ENCODE assay signal across 19 cellular contexts in the genomic region with DNA sequence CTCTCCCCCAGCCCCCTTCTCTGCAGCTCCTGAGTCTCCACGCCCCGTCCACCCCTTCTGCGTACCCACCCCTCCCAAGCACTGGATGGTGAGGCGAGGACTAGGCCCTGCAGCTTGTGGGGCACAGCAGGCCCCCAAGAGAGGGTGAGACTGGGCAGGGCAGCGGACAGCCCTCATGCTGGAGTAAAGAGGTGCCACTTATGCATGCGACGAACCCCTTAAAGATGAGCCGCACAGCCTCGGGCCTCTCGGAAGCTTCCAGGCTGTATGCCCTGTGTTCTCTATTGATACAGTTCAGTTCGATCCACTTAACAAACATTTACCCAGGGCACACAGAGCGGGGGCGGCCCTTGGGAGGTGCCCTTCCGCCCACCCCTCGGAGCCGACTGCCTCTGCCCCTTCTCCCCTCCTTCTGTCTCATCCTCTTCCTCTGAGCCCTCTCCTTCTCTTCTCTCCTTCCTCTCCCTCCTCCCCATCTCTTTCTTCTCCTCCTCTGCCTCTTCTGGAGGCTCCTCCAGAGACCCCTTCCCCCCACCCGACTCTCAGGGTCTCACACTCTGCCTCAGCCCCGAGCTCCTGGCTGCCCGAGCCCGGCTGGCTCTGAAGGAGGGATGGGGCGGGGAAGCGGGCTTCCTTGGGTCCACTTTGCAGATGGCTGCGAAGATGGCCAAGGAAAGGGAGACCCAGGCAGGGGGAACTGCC. TPM values are rescaled to one million over a fixed set of nuclear protein-coding genes. Genes with fewer than 3 reads are reported as not detected.
A peak's percentile ranks its signal among the peaks of the same experiment; 100 is the strongest.
DNase-seq lines count a peak whose midpoint lies in the region; ATAC-seq and TF ChIP-seq lines count a peak whose summit lies in the region.
"Had no signal": no experiment of that assay in that cellular context is flagged by ENCODE, and none has a peak within 500 bp of the region (broad histone marks: within the 10 kb centered on the region; RNA-seq: fewer than 3 reads in every experiment).

No MANE protein-coding gene starts in this region.

- 90% methylated on average over 20 of the region's 23 CpGs for WGBS in SK-N-SH (ENCODE audit: low lambda C conversion rate)
- WGBS in mesodermal cell (ENCODE audit: insufficient coverage in 2 of 2), 2 experiments: 88 to 96% methylated on average over 17 to 20 of the region's 23 CpGs

- H3K9me2 ChIP-seq in SK-N-SH: no peaks in the 10 kb centered on the region

- no peak for TF ChIP-seq CTCF in SK-N-SH (IDR thresholded peaks at IDR 0.05)
- TF ChIP-seq CTCF in chondrocyte (IDR thresholded peaks at IDR 0.05): no peak
- no peak for TF ChIP-seq CTCF in progenitor cell of endocrine pancreas (IDR thresholded peaks at IDR 0.05; ENCODE audit: unreplicated experiment)

- H3K36me3 Mint-ChIP-seq in chondrocyte (ENCODE audit: low read depth) (no peaks in the 10 kb centered on the region), progenitor cell of endocrine pancreas (ENCODE audit: insufficient read depth) (no peaks in the 10 kb centered on the region)
- H3K36me3 Mint-ChIP-seq: CD4-positive, alpha-beta memory T cell; IgD-negative memory B cell had no signal

- 0 out of 2 replicates have a peak overlapping the region, but pooled peaks have one; percentile 36 for H3K9ac ChIP-seq in SK-N-SH

- ATAC-seq in SK-N-SH treated with all-trans-retinoic acid at 6 μM for 48 hours: no peak
- no peak for ATAC-seq in GM19324 (IDR thresholded peaks at IDR 0.05; ENCODE audit: low FRiP score, unreplicated experiment)
- no peak for ATAC-seq in HG03354 (IDR thresholded peaks at IDR 0.05; ENCODE audit: poor library complexity, severe bottlenecking, unreplicated experiment)
- ATAC-seq: GM12878 had no signal

- H3K4me3 ChIP-seq in SK-N-SH (ENCODE audit: low read depth in 2 of 2, low read length in 1 of 2) (no peak overlapping the region), mesodermal cell (ENCODE audit: extremely low read depth, insufficient read depth, low read length, poor library complexity, severe bottlenecking) (no peak overlapping the region)
- H3K4me3 ChIP-seq: GM12878 had no signal

- H3K4me1 Mint-ChIP-seq in chondrocyte (ENCODE audit: low read depth) (peaks cover 39% of the 10 kb centered on the region), progenitor cell of endocrine pancreas (ENCODE audit: low read depth) (peaks cover 45% of the 10 kb centered on the region)
- H3K4me1 Mint-ChIP-seq: CD4-positive, alpha-beta memory T cell; IgD-negative memory B cell had no signal

- H3K27me3 Mint-ChIP-seq in chondrocyte (ENCODE audit: low read depth) (peaks cover 3% of the 10 kb centered on the region), progenitor cell of endocrine pancreas (peaks cover 78% of the 10 kb centered on the region)

- peak overlapping the region; percentile 80 to 94; a peak in 3 of 4 replicates for H3K27ac ChIP-seq in SK-N-SH (ENCODE audit: low read depth in 2 of 2, low read length in 1 of 2)
- peak overlapping the region; percentile 93 for H3K27ac ChIP-seq in mesodermal cell (ENCODE audit: low read depth, low read length, severe bottlenecking)

- peaks cover 25% of the 10 kb centered on the region for H3F3A ChIP-seq in SK-N-SH (replicated peaks; ENCODE audit: insufficient read depth)

- CTCF ChIA-PET in SK-N-SH (lab: Yijun Ruan, JAX): interaction anchor here (1.2 to 1.9 kb wide), 4 partner anchors 29 to 309 kb away, joined by 3 to 8 read pairs (median 3); no protein-coding TSS in a partner anchor

- peak overlapping the region; percentile 74; the same call in 1 of the 2 replicates for H2AFZ ChIP-seq in SK-N-SH (ENCODE audit: low read depth)

- H3K79me2 ChIP-seq in SK-N-SH (ENCODE audit: insufficient read depth): no peaks in the 10 kb centered on the region

- H3K36me3 ChIP-seq in SK-N-SH (replicated peaks in 1 of 2; ENCODE audit: control insufficient read depth in 1 of 2, insufficient read depth in 2 of 2, low read length in 1 of 2): no peaks in the 10 kb centered on the region
- no peaks in the 10 kb centered on the region for H3K36me3 ChIP-seq in mesodermal cell (ENCODE audit: control insufficient read depth, insufficient read depth, low read length)

- TF ChIP-seq RAD21 in SK-N-SH (IDR thresholded peaks at IDR 0.05; ENCODE audit: low read length): no peak

- no peaks in the 10 kb centered on the region for H3K27me3 ChIP-seq in SK-N-SH (ENCODE audit: insufficient read depth)

- TF ChIP-seq EP300 in SK-N-SH (IDR thresholded peaks at IDR 0.05; ENCODE audit: borderline replicate concordance in 1 of 2, low read depth in 1 of 2, low read length in 1 of 2): no peak

- DNase-seq in SK-N-SH (no peak), chondrocyte (ENCODE audit: low spot score) (no peak), progenitor cell of endocrine pancreas (ENCODE audit: low spot score, unreplicated experiment) (no peak), NCI-H82 treated with DMSO at 0.1 percent for 48 hours (lab: John Stamatoyannopoulos, UW; ENCODE audit: unreplicated experiment) (no peak)
- DNase-seq: CD4-positive, alpha-beta memory T cell; DND-41; GDM1; GOT3; Kasumi-1; NCI-H446 treated with DMSO at 0.1 percent for 48 hours; Right ventricle myocardium superior had no signal

- no peak overlapping the region for H3K4me2 ChIP-seq in SK-N-SH

- H3K4me1 ChIP-seq in SK-N-SH (ENCODE audit: control insufficient read depth in 1 of 2, insufficient read depth in 2 of 2, low read depth in 1 of 2, low read length in 1 of 2) (peaks cover 45 to 82% of the 10 kb centered on the region in 2 experiments), mesodermal cell (ENCODE audit: control insufficient read depth, insufficient read depth, low read length, poor library complexity, severe bottlenecking) (peaks cover 61% of the 10 kb centered on the region)

- H3K9me3 Mint-ChIP-seq in chondrocyte (ENCODE audit: low read depth) (no peaks in the 10 kb centered on the region), progenitor cell of endocrine pancreas (ENCODE audit: low read depth) (no peaks in the 10 kb centered on the region)
- H3K9me3 Mint-ChIP-seq: CD4-positive, alpha-beta memory T cell; IgD-negative memory B cell had no signal

- H3K4me3 Mint-ChIP-seq in chondrocyte (ENCODE audit: unreplicated experiment) (no peak overlapping the region), progenitor cell of endocrine pancreas (ENCODE audit: low read depth) (no peak overlapping the region)
- H3K4me3 Mint-ChIP-seq: CD4-positive, alpha-beta memory T cell; IgD-negative memory B cell had no signal

- no peaks in the 10 kb centered on the region for H4K20me1 ChIP-seq in SK-N-SH (ENCODE audit: insufficient read depth)

- peak overlapping the region; percentile 5 for H3K27ac Mint-ChIP-seq in chondrocyte (ENCODE audit: unreplicated experiment)
- H3K27ac Mint-ChIP-seq in progenitor cell of endocrine pancreas: no peak overlapping the region
- H3K27ac Mint-ChIP-seq: CD4-positive, alpha-beta memory T cell; IgD-negative memory B cell had no signal

- POLR2A ChIA-PET in SK-N-SH (lab: Yijun Ruan, JAX): interaction anchor here (1.1 to 5.1 kb wide), 3 partner anchors 35 to 42 kb away, joined by 3 to 35 read pairs (median 6); a partner anchor contains a TSS

- no peaks in the 10 kb centered on the region for H3K9me3 ChIP-seq in SK-N-SH
- H3K9me3 ChIP-seq in mesodermal cell (ENCODE audit: control insufficient read depth, low read length): no peaks in the 10 kb centered on the region

TF ChIP-seq in SK-N-SH, 30 proteins besides CTCF, POLR2A, EP300 and RAD21:
- TF ChIP-seq YY1 (IDR thresholded peaks at IDR 0.05; ENCODE audit: low read depth) (no peak), NFIC (IDR thresholded peaks at IDR 0.05; ENCODE audit: borderline replicate concordance) (no peak)

TF ChIP-seq in SK-N-SH treated with all-trans-retinoic acid at 6 μM for 48 hours, 23 proteins besides CTCF, POLR2A, EP300 and RAD21:
- no peak for TF ChIP-seq TCF4 (CRISPR knock-in tag; IDR thresholded peaks at IDR 0.05; ENCODE audit: borderline replicate concordance)
- TF ChIP-seq ISL1 (CRISPR knock-in tag; IDR thresholded peaks at IDR 0.05): no peak
- no peak for TF ChIP-seq BACH2 (CRISPR knock-in tag; IDR thresholded peaks at IDR 0.05; ENCODE audit: borderline replicate concordance)
- no peak for TF ChIP-seq GLIS3 (CRISPR knock-in tag; IDR thresholded peaks at IDR 0.05)
- TF ChIP-seq, protein P1, sequence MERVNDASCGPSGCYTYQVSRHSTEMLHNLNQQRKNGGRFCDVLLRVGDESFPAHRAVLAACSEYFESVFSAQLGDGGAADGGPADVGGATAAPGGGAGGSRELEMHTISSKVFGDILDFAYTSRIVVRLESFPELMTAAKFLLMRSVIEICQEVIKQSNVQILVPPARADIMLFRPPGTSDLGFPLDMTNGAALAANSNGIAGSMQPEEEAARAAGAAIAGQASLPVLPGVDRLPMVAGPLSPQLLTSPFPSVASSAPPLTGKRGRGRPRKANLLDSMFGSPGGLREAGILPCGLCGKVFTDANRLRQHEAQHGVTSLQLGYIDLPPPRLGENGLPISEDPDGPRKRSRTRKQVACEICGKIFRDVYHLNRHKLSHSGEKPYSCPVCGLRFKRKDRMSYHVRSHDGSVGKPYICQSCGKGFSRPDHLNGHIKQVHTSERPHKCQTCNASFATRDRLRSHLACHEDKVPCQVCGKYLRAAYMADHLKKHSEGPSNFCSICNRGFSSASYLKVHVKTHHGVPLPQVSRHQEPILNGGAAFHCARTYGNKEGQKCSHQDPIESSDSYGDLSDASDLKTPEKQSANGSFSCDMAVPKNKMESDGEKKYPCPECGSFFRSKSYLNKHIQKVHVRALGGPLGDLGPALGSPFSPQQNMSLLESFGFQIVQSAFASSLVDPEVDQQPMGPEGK (CRISPR knock-in tag; IDR thresholded peaks at IDR 0.05; ENCODE audit: borderline replicate concordance): no peak
- TF ChIP-seq ARNTL (CRISPR knock-in tag; IDR thresholded peaks at IDR 0.05; ENCODE audit: borderline replicate concordance, low read depth): no peak
- TF ChIP-seq TOX (CRISPR knock-in tag; IDR thresholded peaks at IDR 0.05; ENCODE audit: borderline replicate concordance): no peak
- no peak for TF ChIP-seq ESRRG (CRISPR knock-in tag; IDR thresholded peaks at IDR 0.05)
- TF ChIP-seq ZC3H10 (CRISPR knock-in tag; IDR thresholded peaks at IDR 0.05): no peak

RNA-seq across cellular contexts. Expression of a gene that starts 32.7 kb away (rescaled TPM):
- polyA plus RNA-seq in SK-N-SH (2012; rRNA removed): 1.2 and 1.7 TPM in 2 replicates
- polyA plus RNA-seq in SK-N-SH (2012; cell fraction: cytosol; rRNA removed): 1.7 and 2.8 TPM in 2 replicates
- polyA plus RNA-seq in SK-N-SH (2012; cell fraction: nucleus; rRNA removed): 0.73 and 0.87 TPM in 2 replicates
- 0.33 to 0.45 TPM in 2 of 3 replicates, not detected in the other for total RNA-seq in chondrocyte
- polyA plus RNA-seq in mesodermal cell (2013, experiment 1 of 2): 147 TPM
- polyA plus RNA-seq in mesodermal cell (2013, experiment 2 of 2): 112 TPM
- total RNA-seq in progenitor cell of endocrine pancreas: 5,491 and 5,856 TPM in 2 replicates
- total RNA-seq: CD4-positive, alpha-beta memory T cell; HT-29 had no signal
- polyA plus RNA-seq: BJ; CD4-positive, alpha-beta memory T cell; GM12878; IgD-negative memory B cell had no signal

Comparison
In these comparisons a context has a peak if more than half of its experiments do, and no peak if none do; other contexts are left out.
1. RNA of a gene that starts 32.7 kb away (total RNA-seq): 5,491 to 5,856 TPM in progenitor cell of endocrine pancreas; 0.33 to 0.45 TPM in chondrocyte; every median in the first group is over 1,000 times any median in the second.